Comparison of ENCODE assay signal across 14 cellular contexts in genomic region chr1:170162385-170163226, GRCh38. TPM values are rescaled to one million over a fixed set of nuclear protein-coding genes. Genes with fewer than 3 reads are reported as not detected.
DNase-seq lines count a peak whose midpoint lies in the region; ATAC-seq, FAIRE-seq and TF ChIP-seq lines count a peak whose summit lies in the region.
"Had no signal": no experiment of that assay in that cellular context is flagged by ENCODE, and none has a peak within 500 bp of the region (broad histone marks: within the 10 kb centered on the region; RNA-seq: fewer than 3 reads in every experiment).

No MANE protein-coding gene starts in this region.

- H3K4me3 ChIP-seq in ACC112 (ENCODE audit: low read depth, low read length) (0 out of 2 replicates have a peak overlapping the region, but pooled peaks have one; percentile 7), endothelial cell of umbilical vein (replicated peaks in 1 of 3; ENCODE audit: insufficient read depth in 1 of 3, low read depth in 1 of 3, low read length in 3 of 3) (no peak overlapping the region), mesendoderm (ENCODE audit: low read length) (no peak overlapping the region)
- H3K4me3 ChIP-seq: A549, colonic mucosa, K562 had no signal

- H2AFZ ChIP-seq in ACC112 (ENCODE audit: low read length, unreplicated experiment) (peak overlapping the region; percentile 94), endothelial cell of umbilical vein (ENCODE audit: low read depth, low read length) (no peak overlapping the region)

- H3K4me1 ChIP-seq in ACC112 (ENCODE audit: control insufficient read depth, insufficient read depth, low read length, unreplicated experiment), result peaks cover 8% of the 10 kb centered on the region
- no peaks in the 10 kb centered on the region for H3K4me1 ChIP-seq in endothelial cell of umbilical vein (ENCODE audit: control insufficient read depth, extremely low read depth, insufficient read depth, low read length)
- H3K4me1 ChIP-seq in mesendoderm (ENCODE audit: control insufficient read depth, low read depth, low read length), result no peaks in the 10 kb centered on the region
- H3K4me1 ChIP-seq: A549, colonic mucosa had no signal

- peak overlapping the region; percentile 25; the same call in 1 of the 2 replicates for H3K27ac ChIP-seq in ACC112 (ENCODE audit: low read depth, low read length)
- H3K27ac ChIP-seq in endothelial cell of umbilical vein (ENCODE audit: insufficient read depth, low read depth, low read length), result no peak overlapping the region
- H3K27ac ChIP-seq in mesendoderm (ENCODE audit: low read depth, low read length), result no peak overlapping the region
- H3K27ac ChIP-seq: A549, colonic mucosa had no signal

- TF ChIP-seq POLR2A in endothelial cell of umbilical vein (IDR thresholded peaks at IDR 0.05; ENCODE audit: low read depth, low read length), result no peak

- no peak overlapping the region for H3K56ac ChIP-seq in mesendoderm (ENCODE audit: low read length)

- DNase-seq in NCI-H226, result peak; percentile 48
- DNase-seq in endothelial cell of umbilical vein (ENCODE audit: low read depth, low spot score), result peak; percentile 2
- DNase-seq in mesendoderm, result peak; percentile 56
- DNase-seq in cerebellum (ENCODE audit: low spot score), result no peak
- no peak for DNase-seq in NCI-H1105 (lab: John Stamatoyannopoulos, UW)
- DNase-seq in stimulated activated naive CD4-positive, alpha-beta T cell (lab: John Stamatoyannopoulos, UW), result no peak
- DNase-seq: activated CD4-positive, alpha-beta T cell treated with anti-CD3 and anti-CD28 coated beads, Interleukin-2, amount 10 ng/mL, durations not matched to agents 24 days and 14 days; colonic mucosa; NCI-H748 treated with DMSO at 0.1 percent for 48 hours had no signal

- POLR2A ChIA-PET in endothelial cell of umbilical vein (lab: Charles Lee), result no interaction called here

- WGBS in mesendoderm (ENCODE audit: extremely low coverage, insufficient coverage, low lambda C conversion rate), result no CpG with 5 or more reads among the region's 8 CpGs

- no peaks in the 10 kb centered on the region for H3K9me3 ChIP-seq in endothelial cell of umbilical vein (replicated peaks; ENCODE audit: control insufficient read depth, insufficient read depth, low read length)
- H3K9me3 ChIP-seq: A549, colonic mucosa had no signal

- no peak for ATAC-seq in HG02678 (IDR thresholded peaks at IDR 0.05; ENCODE audit: unreplicated experiment)
- ATAC-seq: A549, K562 had no signal

- H3K79me2 ChIP-seq in ACC112 (ENCODE audit: control insufficient read depth, insufficient read depth, low read length, unreplicated experiment), result no peaks in the 10 kb centered on the region
- no peaks in the 10 kb centered on the region for H3K79me2 ChIP-seq in endothelial cell of umbilical vein (ENCODE audit: control insufficient read depth, insufficient read depth, low read length)
- no peaks in the 10 kb centered on the region for H3K79me2 ChIP-seq in mesendoderm (ENCODE audit: control insufficient read depth, insufficient read depth, low read length)

- H4K8ac ChIP-seq in mesendoderm (ENCODE audit: low read depth, low read length), result no peak overlapping the region

- H2BK5ac ChIP-seq in mesendoderm (ENCODE audit: low read length), result no peak overlapping the region

- no peak for TF ChIP-seq CTCF in endothelial cell of umbilical vein (IDR thresholded peaks at IDR 0.05; ENCODE audit: extremely low read depth in 1 of 2, insufficient read depth in 1 of 2, low read depth in 1 of 2, low read length in 2 of 2)

- BruUV-seq in endothelial cell of umbilical vein (replicated peaks; lab: Mats Ljungman, UMichigan), result no TSS peak

- no peaks in the 10 kb centered on the region for H3K36me3 ChIP-seq in ACC112 (ENCODE audit: insufficient read depth, low read length)
- no peaks in the 10 kb centered on the region for H3K36me3 ChIP-seq in endothelial cell of umbilical vein (ENCODE audit: control insufficient read depth in 2 of 2, extremely low read depth in 1 of 2, insufficient read depth in 2 of 2, low read length in 2 of 2)
- no peaks in the 10 kb centered on the region for H3K36me3 ChIP-seq in mesendoderm (ENCODE audit: control insufficient read depth, insufficient read depth, low read length)
- H3K36me3 ChIP-seq: colonic mucosa had no signal

- H2AK5ac ChIP-seq in mesendoderm (ENCODE audit: low read length), result no peak overlapping the region

- dilution Hi-C loops in endothelial cell of umbilical vein (cut with MboI; ENCODE audit: extremely low pct_ligation_motif_present, low sequenced_read_pairs), result no loop called here

- no peak overlapping the region for H3K9ac ChIP-seq in endothelial cell of umbilical vein (replicated peaks; ENCODE audit: extremely low read depth, insufficient read depth, low read length)
- H3K9ac ChIP-seq in mesendoderm (ENCODE audit: low read length), result no peak overlapping the region

- no peaks in the 10 kb centered on the region for H3K9me1 ChIP-seq in endothelial cell of umbilical vein (replicated peaks; ENCODE audit: control insufficient read depth, extremely low read depth, insufficient read depth, low read length)

- H3K79me1 ChIP-seq in mesendoderm (ENCODE audit: low read length), result no peaks in the 10 kb centered on the region

- H3K23ac ChIP-seq in mesendoderm (ENCODE audit: low read length), result no peak overlapping the region

- H4K20me1 ChIP-seq in endothelial cell of umbilical vein (replicated peaks; ENCODE audit: control insufficient read depth, extremely low read depth, insufficient read depth, low read length), result no peaks in the 10 kb centered on the region

- no peak for FAIRE-seq in endothelial cell of umbilical vein (lab: Jason Lieb, UNC)
- FAIRE-seq: A549, K562 had no signal

- H3K18ac ChIP-seq in mesendoderm (ENCODE audit: low read length), result no peak overlapping the region

- intact Hi-C loops in endothelial cell of umbilical vein (cut with micrococcal nuclease), result no loop called here

- H4K5ac ChIP-seq in mesendoderm (ENCODE audit: low read length), result no peak overlapping the region

- no peak overlapping the region for H2BK15ac ChIP-seq in mesendoderm (replicated peaks; ENCODE audit: low read depth)

- no peaks in the 10 kb centered on the region for H3K27me3 ChIP-seq in ACC112 (ENCODE audit: insufficient read depth, low read length)
- no peaks in the 10 kb centered on the region for H3K27me3 ChIP-seq in endothelial cell of umbilical vein (ENCODE audit: control insufficient read depth in 2 of 2, insufficient read depth in 2 of 2, low read length in 2 of 2)
- H3K27me3 ChIP-seq in mesendoderm (ENCODE audit: insufficient read depth, low read length, poor library complexity), result no peaks in the 10 kb centered on the region
- H3K27me3 ChIP-seq: colonic mucosa had no signal

- no peak overlapping the region for H2BK120ac ChIP-seq in mesendoderm (ENCODE audit: low read depth, low read length)

- no peak overlapping the region for H3K4me2 ChIP-seq in endothelial cell of umbilical vein (ENCODE audit: insufficient read depth, low read length)
- no peak overlapping the region for H3K4me2 ChIP-seq in mesendoderm (ENCODE audit: low read length)
- H3K4me2 ChIP-seq: A549 had no signal

- peak overlapping the region; percentile 55 for H3K4ac ChIP-seq in mesendoderm (ENCODE audit: low read depth, low read length)

- CTCF ChIA-PET in endothelial cell of umbilical vein (lab: Charles Lee), result no interaction called here

TF ChIP-seq in endothelial cell of umbilical vein, 7 proteins besides CTCF, POLR2A, EP300 and RAD21:
- no peak for TF ChIP-seq GATA2 (IDR thresholded peaks at IDR 0.05; ENCODE audit: insufficient read depth, insufficient read length, low read depth, low read length)
- TF ChIP-seq POLR2AphosphoS5 (IDR thresholded peaks at IDR 0.05; ENCODE audit: insufficient read depth, low read depth, low read length), result no peak
- no peak for TF ChIP-seq FOS (IDR thresholded peaks at IDR 0.05; ENCODE audit: borderline replicate concordance, insufficient read depth, low read length)
- TF ChIP-seq MYC (IDR thresholded peaks at IDR 0.05; ENCODE audit: low read depth, low read length), result no peak
- no peak for TF ChIP-seq EZH2 (IDR thresholded peaks at IDR 0.05; ENCODE audit: borderline replicate concordance, low read depth, low read length, severe bottlenecking)
- no peak for TF ChIP-seq JUN (IDR thresholded peaks at IDR 0.05; ENCODE audit: borderline replicate concordance, insufficient read depth, insufficient read length, low read depth)
- no peak for TF ChIP-seq MAX (IDR thresholded peaks at IDR 0.05; ENCODE audit: insufficient read depth, insufficient read length)

RNA-seq across cellular contexts. Expression of gene NTMT2, which starts 16.8 kb away (rescaled TPM):
- total RNA-seq in endothelial cell of umbilical vein, result not detected in 2 replicates
- not detected in 2 replicates for polyA plus RNA-seq in endothelial cell of umbilical vein
- polyA plus RNA-seq in endothelial cell of umbilical vein (2011; cell fraction: cytosol; rRNA removed), result not detected in 2 replicates
- not detected in 2 replicates for polyA plus RNA-seq in endothelial cell of umbilical vein (2011; cell fraction: nucleus; rRNA removed)
- not detected in 2 replicates for polyA plus RNA-seq in endothelial cell of umbilical vein (2012)
- not detected in 2 replicates for polyA minus RNA-seq in endothelial cell of umbilical vein
- not detected for polyA minus RNA-seq in endothelial cell of umbilical vein (2011; cell fraction: cytosol; rRNA and poly(A)+ RNA removed)
- polyA minus RNA-seq in endothelial cell of umbilical vein (2011; cell fraction: nucleus; rRNA and poly(A)+ RNA removed), result not detected in 2 replicates
- polyA plus RNA-seq in mesendoderm (2013, experiment 1 of 2), result not detected
- polyA plus RNA-seq in mesendoderm (2013, experiment 2 of 2), result 0.07 TPM
- not detected for total RNA-seq in cerebellum
- total RNA-seq: activated CD4-positive, alpha-beta T cell treated with anti-CD3 and anti-CD28 coated beads, Interleukin-2, amount 10 ng/mL, durations not matched to agents 24 days and 14 days; colonic mucosa; K562; lung microvascular endothelial cell had no signal
- polyA plus RNA-seq: A549, K562 had no signal

Comparison
In these comparisons a context has a peak if more than half of its experiments do, and no peak if none do; other contexts are left out.
1. DNase-seq: peak in NCI-H226 (single experiment), endothelial cell of umbilical vein (single experiment) and mesendoderm (single experiment); none in cerebellum (single experiment), NCI-H1105 (single experiment) and stimulated activated naive CD4-positive, alpha-beta T cell (0 of 6).